Comparison of ENCODE assay signal across 3 cellular contexts in the genomic region with DNA sequence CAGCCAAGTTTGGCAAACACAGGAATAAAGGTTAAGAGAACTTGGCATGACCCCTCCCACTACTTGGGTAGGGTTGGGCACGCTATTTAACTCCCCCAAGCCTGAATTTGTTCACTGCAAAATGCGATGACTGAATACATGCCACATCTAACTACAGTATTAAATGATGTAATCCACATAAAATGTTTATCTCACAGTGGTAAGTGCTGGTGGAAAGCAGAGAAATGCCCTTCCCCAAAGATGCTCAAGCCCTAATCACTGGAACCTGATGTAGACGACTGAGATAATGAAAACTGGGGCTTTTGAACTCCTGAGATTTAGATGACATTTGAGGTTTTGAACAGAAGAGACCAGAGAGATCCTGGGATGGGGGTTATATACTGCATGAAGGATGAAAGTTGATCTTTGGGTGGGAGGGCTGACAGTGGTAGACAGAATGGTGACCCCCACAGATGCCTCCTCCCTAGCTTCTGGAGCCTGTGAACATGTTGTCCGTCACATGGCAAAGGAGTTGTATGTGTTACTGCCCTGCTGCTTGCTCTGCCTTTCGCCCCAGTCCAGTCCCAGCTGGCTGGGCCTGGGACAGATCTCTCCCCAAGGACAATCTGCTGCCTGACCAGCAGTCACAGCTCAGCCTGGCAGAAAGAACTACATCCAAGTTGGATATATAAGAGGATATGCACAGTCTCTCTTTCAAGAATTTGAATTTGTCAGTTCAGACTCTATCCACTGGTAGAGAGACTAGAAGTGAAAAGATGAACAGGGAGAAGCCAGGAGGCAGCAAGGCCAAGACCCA.
TF ChIP-seq lines count a peak whose summit lies in the region.

No MANE protein-coding gene starts in this region.

TF ChIP-seq in GM23338, 12 proteins besides CTCF, POLR2A, EP300 and RAD21 (continues in another document):
- no peak for TF ChIP-seq EZH2 (IDR thresholded peaks at IDR 0.05; ENCODE audit: low read depth, unreplicated experiment)
- TF ChIP-seq ZNF114 (CRISPR knock-in tag; IDR thresholded peaks at IDR 0.05) = no peak
- TF ChIP-seq ZNF331 (CRISPR knock-in tag; IDR thresholded peaks at IDR 0.05; ENCODE audit: low read depth) = no peak
- TF ChIP-seq, protein P1, sequence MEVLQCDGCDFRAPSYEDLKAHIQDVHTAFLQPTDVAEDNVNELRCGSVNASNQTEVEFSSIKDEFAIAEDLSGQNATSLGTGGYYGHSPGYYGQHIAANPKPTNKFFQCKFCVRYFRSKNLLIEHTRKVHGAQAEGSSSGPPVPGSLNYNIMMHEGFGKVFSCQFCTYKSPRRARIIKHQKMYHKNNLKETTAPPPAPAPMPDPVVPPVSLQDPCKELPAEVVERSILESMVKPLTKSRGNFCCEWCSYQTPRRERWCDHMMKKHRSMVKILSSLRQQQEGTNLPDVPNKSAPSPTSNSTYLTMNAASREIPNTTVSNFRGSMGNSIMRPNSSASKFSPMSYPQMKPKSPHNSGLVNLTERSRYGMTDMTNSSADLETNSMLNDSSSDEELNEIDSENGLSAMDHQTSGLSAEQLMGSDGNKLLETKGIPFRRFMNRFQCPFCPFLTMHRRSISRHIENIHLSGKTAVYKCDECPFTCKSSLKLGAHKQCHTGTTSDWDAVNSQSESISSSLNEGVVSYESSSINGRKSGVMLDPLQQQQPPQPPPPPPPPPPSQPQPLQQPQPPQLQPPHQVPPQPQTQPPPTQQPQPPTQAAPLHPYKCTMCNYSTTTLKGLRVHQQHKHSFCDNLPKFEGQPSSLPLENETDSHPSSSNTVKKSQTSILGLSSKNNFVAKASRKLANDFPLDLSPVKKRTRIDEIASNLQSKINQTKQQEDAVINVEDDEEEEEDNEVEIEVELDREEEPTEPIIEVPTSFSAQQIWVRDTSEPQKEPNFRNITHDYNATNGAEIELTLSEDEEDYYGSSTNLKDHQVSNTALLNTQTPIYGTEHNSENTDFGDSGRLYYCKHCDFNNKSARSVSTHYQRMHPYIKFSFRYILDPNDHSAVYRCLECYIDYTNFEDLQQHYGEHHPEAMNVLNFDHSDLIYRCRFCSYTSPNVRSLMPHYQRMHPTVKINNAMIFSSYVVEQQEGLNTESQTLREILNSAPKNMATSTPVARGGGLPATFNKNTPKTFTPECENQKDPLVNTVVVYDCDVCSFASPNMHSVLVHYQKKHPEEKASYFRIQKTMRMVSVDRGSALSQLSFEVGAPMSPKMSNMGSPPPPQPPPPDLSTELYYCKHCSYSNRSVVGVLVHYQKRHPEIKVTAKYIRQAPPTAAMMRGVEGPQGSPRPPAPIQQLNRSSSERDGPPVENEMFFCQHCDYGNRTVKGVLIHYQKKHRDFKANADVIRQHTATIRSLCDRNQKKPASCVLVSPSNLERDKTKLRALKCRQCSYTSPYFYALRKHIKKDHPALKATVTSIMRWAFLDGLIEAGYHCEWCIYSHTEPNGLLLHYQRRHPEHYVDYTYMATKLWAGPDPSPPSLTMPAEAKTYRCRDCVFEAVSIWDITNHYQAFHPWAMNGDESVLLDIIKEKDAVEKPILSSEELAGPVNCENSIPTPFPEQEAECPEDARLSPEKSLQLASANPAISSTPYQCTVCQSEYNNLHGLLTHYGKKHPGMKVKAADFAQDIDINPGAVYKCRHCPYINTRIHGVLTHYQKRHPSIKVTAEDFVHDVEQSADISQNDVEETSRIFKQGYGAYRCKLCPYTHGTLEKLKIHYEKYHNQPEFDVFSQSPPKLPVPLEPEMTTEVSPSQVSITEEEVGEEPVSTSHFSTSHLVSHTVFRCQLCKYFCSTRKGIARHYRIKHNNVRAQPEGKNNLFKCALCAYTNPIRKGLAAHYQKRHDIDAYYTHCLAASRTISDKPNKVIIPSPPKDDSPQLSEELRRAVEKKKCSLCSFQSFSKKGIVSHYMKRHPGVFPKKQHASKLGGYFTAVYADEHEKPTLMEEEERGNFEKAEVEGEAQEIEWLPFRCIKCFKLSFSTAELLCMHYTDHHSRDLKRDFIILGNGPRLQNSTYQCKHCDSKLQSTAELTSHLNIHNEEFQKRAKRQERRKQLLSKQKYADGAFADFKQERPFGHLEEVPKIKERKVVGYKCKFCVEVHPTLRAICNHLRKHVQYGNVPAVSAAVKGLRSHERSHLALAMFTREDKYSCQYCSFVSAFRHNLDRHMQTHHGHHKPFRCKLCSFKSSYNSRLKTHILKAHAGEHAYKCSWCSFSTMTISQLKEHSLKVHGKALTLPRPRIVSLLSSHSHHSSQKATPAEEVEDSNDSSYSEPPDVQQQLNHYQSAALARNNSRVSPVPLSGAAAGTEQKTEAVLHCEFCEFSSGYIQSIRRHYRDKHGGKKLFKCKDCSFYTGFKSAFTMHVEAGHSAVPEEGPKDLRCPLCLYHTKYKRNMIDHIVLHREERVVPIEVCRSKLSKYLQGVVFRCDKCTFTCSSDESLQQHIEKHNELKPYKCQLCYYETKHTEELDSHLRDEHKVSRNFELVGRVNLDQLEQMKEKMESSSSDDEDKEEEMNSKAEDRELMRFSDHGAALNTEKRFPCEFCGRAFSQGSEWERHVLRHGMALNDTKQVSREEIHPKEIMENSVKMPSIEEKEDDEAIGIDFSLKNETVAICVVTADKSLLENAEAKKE (CRISPR knock-in tag; IDR thresholded peaks at IDR 0.05) = no peak

TF ChIP-seq in IMR-90, 13 proteins besides CTCF, POLR2A, EP300 and RAD21:
- TF ChIP-seq SMC3 (IDR thresholded peaks at IDR 0.05; ENCODE audit: low read depth, low read length) (no peak), CEBPB (IDR thresholded peaks at IDR 0.05; ENCODE audit: low read depth, low read length) (no peak), RFX5 (IDR thresholded peaks at IDR 0.05; ENCODE audit: low read depth, low read length) (no peak), BHLHE40 (IDR thresholded peaks at IDR 0.05; ENCODE audit: low read depth, low read length) (no peak), MAZ (IDR thresholded peaks at IDR 0.05; ENCODE audit: borderline replicate concordance, low read depth, low read length) (no peak), CHD1 (IDR thresholded peaks at IDR 0.05; ENCODE audit: low read depth, low read length) (no peak), NFE2L2 (IDR thresholded peaks at IDR 0.05; ENCODE audit: low read depth, low read length) (no peak), MAFK (IDR thresholded peaks at IDR 0.05; ENCODE audit: low read depth, low read length) (no peak), MXI1 (IDR thresholded peaks at IDR 0.05; ENCODE audit: borderline replicate concordance, low read depth, low read length) (no peak), FOS (IDR thresholded peaks at IDR 0.05; ENCODE audit: low read depth, low read length) (no peak), RCOR1 (IDR thresholded peaks at IDR 0.05; ENCODE audit: insufficient replicate concordance, low read length) (no peak)
- TF ChIP-seq, protein P2, sequence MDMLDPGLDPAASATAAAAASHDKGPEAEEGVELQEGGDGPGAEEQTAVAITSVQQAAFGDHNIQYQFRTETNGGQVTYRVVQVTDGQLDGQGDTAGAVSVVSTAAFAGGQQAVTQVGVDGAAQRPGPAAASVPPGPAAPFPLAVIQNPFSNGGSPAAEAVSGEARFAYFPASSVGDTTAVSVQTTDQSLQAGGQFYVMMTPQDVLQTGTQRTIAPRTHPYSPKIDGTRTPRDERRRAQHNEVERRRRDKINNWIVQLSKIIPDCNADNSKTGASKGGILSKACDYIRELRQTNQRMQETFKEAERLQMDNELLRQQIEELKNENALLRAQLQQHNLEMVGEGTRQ (IDR thresholded peaks at IDR 0.05; ENCODE audit: low read depth, low read length) = no peak
- TF ChIP-seq, protein P3, sequence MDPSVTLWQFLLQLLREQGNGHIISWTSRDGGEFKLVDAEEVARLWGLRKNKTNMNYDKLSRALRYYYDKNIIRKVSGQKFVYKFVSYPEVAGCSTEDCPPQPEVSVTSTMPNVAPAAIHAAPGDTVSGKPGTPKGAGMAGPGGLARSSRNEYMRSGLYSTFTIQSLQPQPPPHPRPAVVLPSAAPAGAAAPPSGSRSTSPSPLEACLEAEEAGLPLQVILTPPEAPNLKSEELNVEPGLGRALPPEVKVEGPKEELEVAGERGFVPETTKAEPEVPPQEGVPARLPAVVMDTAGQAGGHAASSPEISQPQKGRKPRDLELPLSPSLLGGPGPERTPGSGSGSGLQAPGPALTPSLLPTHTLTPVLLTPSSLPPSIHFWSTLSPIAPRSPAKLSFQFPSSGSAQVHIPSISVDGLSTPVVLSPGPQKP (IDR thresholded peaks at IDR 0.05; ENCODE audit: borderline replicate concordance, low read depth, low read length) = no peak
TF ChIP-seq in IMR-90: peak in this region for 0.

TF ChIP-seq in H1, 55 proteins besides CTCF, POLR2A, EP300 and RAD21:
- no peak for TF ChIP-seq GTF2F1 (IDR thresholded peaks at IDR 0.05; ENCODE audit: borderline replicate concordance, low read depth, low read length)
- TF ChIP-seq POLR2AphosphoS5 (IDR thresholded peaks at IDR 0.05; ENCODE audit: low read depth, low read length) = no peak
- TF ChIP-seq PHF8 (conservative IDR thresholded peaks at IDR 0.05; ENCODE audit: low read depth, low read length) = no peak
- TF ChIP-seq TAF1 (IDR thresholded peaks at IDR 0.05; ENCODE audit: low read depth, low read length) = no peak
- no peak for TF ChIP-seq TBP (IDR thresholded peaks at IDR 0.05; ENCODE audit: low read depth, low read length)
- no peak for TF ChIP-seq RXRA (IDR thresholded peaks at IDR 0.05; ENCODE audit: insufficient read depth, low read depth, low read length)
- TF ChIP-seq NRF1 (IDR thresholded peaks at IDR 0.05; ENCODE audit: low read depth, low read length) = no peak
